Comparison of ENCODE assay signal across 8 cellular contexts in the genomic region with DNA sequence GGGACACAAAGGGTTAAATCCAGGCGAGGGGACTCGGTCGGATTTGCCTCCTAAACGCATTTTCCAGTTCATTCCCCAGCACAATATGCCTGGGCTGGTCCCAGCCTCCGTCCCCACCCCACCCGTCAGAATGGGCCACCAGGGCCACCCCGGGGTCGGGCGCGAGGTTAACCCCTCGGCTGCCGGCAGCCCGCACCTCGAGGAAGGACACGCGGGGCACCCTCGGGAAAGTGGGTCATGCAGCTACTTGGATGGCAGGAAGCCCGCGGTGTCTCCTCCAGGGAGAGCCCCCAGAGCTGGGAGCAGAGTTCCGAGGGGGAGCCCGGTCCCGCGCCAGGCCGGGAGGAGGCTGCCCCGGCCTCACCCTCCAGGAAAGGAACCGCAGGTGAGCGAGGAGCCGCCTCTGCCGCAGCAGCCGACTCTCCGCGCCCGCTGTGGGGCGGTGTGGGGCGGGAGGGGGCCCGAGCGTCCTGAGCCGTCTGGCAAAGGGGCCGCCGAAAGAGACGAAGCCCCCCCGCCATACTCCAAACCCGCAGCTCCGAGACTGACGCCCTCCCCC. TPM values are rescaled to one million over a fixed set of nuclear protein-coding genes. Genes with fewer than 3 reads are reported as not detected.
DNase-seq lines count a peak whose midpoint lies in the region; ATAC-seq and TF ChIP-seq lines count a peak whose summit lies in the region.

No MANE protein-coding gene starts in this region.

- no peaks in the 10 kb centered on the region for H3K9me3 Mint-ChIP-seq in activated T-cell treated with anti-CD3 and anti-CD28 coated beads, Interleukin-2, amount 50 U/mL, for 4 hours

- no peak overlapping the region for H3K27ac ChIP-seq in psoas muscle

- peaks cover 17% of the 10 kb centered on the region for H3K27me3 Mint-ChIP-seq in activated T-cell treated with anti-CD3 and anti-CD28 coated beads, Interleukin-2, amount 50 U/mL, for 4 hours (ENCODE audit: low read depth)

- 0 to 1% (median 0%) methylated on average over 33 to 45 of the region's 45 CpGs for WGBS in psoas muscle, 3 donors

- H3K36me3 ChIP-seq in psoas muscle (ENCODE audit: insufficient read depth in 1 of 2, low read depth in 1 of 2), result no peaks in the 10 kb centered on the region

- H3K4me3 ChIP-seq in psoas muscle, result peak overlapping the region; percentile 86

- intact Hi-C loops in Right ventricle myocardium superior (cut with DNase I), result loop anchor here (5.0 kb wide), 1 partner anchor 60 kb away; no protein-coding TSS in a partner anchor
- intact Hi-C loops in psoas muscle (cut with DNase I), result loop anchor here (2.0 to 10.0 kb wide), 4 partner anchors 61 to 380 kb away; no protein-coding TSS in a partner anchor

- no peak for ATAC-seq in activated T-cell treated with anti-CD3 and anti-CD28 coated beads, Interleukin-2, amount 50 U/mL, for 4 hours
- ATAC-seq in Right ventricle myocardium superior (ENCODE audit: poor library complexity) (peak; percentile 34), psoas muscle (peak in 2 of 4 donors; percentile 24 to 34), GM19324 (IDR thresholded peaks at IDR 0.05; ENCODE audit: low FRiP score, unreplicated experiment) (no peak)

- peaks cover 0 to 20% (median 4%) of the 10 kb centered on the region in 3 donors for H3K27me3 ChIP-seq in psoas muscle (ENCODE audit: insufficient read depth in 3 of 3, low read length in 2 of 3)

- peaks cover 13% of the 10 kb centered on the region for H3K4me1 ChIP-seq in psoas muscle

- H3K4me3 Mint-ChIP-seq in activated T-cell treated with anti-CD3 and anti-CD28 coated beads, Interleukin-2, amount 50 U/mL, for 4 hours, result peak overlapping the region; percentile 89

- peak; percentile 12 for TF ChIP-seq CTCF in psoas muscle (IDR thresholded peaks at IDR 0.05)

- no peaks in the 10 kb centered on the region for H3K36me3 Mint-ChIP-seq in activated T-cell treated with anti-CD3 and anti-CD28 coated beads, Interleukin-2, amount 50 U/mL, for 4 hours (ENCODE audit: insufficient read depth)

- H3K4me1 Mint-ChIP-seq in activated T-cell treated with anti-CD3 and anti-CD28 coated beads, Interleukin-2, amount 50 U/mL, for 4 hours (ENCODE audit: low read depth), result peaks cover 16% of the 10 kb centered on the region

- H3K9me3 ChIP-seq in psoas muscle, result no peaks in the 10 kb centered on the region

- peak; percentile 73 for DNase-seq in D341Med (ENCODE audit: low spot score)
- DNase-seq in HT-29 (ENCODE audit: low spot score), result peak; percentile 63
- peak; percentile 17 for DNase-seq in activated T-cell treated with anti-CD3 and anti-CD28 coated beads, Interleukin-2, amount 50 U/mL, for 4 hours
- no peak for DNase-seq in Right ventricle myocardium superior
- DNase-seq in psoas muscle, result peak; percentile 31 to 62
- no peak for DNase-seq in NOMO-1 treated with dmso at 0.1 percent for 144 hours (lab: John Stamatoyannopoulos, UW; ENCODE audit: unreplicated experiment)
- no peak for DNase-seq in EL

RNA-seq across cellular contexts. Expression of a gene that starts 1.4 kb away (rescaled TPM):
- 38.9 and 46.5 TPM in 2 replicates for total RNA-seq in HT-29 (2014; rRNA removed; shearing (Covaris generic))
- 1 to 10 TPM; 7.5 to 9.0 (median 8.3) TPM for total RNA-seq in activated T-cell treated with anti-CD3 and anti-CD28 coated beads, Interleukin-2, amount 50 U/mL, for 4 hours
- 15.0 TPM for total RNA-seq in Right ventricle myocardium superior
- 1 to 10 TPM; 1.6 to 2.2 (median 1.8) TPM for total RNA-seq in psoas muscle
- polyA plus RNA-seq in psoas muscle, result 1 to 10 TPM in 1 of 3 donors, under 1 TPM in 2; 0.42 to 3.5 (median 0.91) TPM

Comparison
In these comparisons a context has a peak if more than half of its experiments do, and no peak if none do; other contexts are left out.
1. DNase-seq: peak in D341Med (single experiment), HT-29 (single experiment), activated T-cell treated with anti-CD3 and anti-CD28 coated beads, Interleukin-2, amount 50 U/mL, for 4 hours (single experiment) and psoas muscle (2 of 2); none in Right ventricle myocardium superior (single experiment), NOMO-1 treated with dmso at 0.1 percent for 144 hours (single experiment) and EL (single experiment).